23 cellular contexts compared by ENCODE assay signal in the genomic region with DNA sequence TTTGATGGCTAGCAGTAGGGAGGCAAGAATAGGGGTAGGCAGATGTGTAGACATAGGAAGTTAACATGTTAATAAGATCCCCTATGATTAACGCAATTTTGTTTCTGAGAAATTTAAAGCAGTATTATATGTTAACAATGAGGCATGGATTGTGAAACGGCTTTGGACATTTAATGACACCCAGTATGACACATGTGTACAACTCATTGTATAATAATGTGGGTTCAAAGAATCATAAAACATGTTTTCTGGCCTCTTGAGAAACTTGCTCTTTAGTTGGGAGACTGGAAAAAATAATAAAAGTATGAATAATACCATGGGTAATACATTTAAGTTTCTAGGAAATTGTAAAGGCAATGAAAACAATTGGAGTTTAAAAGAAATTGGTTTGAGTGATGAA.
DNase-seq lines count a peak whose midpoint lies in the region; ATAC-seq and TF ChIP-seq lines count a peak whose summit lies in the region.
"Had no signal": no experiment of that assay in that cellular context is flagged by ENCODE, and none has a peak within 500 bp of the region (broad histone marks: within the 10 kb centered on the region; RNA-seq: fewer than 3 reads in every experiment).

No MANE protein-coding gene starts in this region.

- H3K27me3 ChIP-seq in mammary epithelial cell (ENCODE audit: insufficient read depth, low read length): no peaks in the 10 kb centered on the region
- H3K27me3 ChIP-seq: SJSA1 had no signal

- H3K4me3 Mint-ChIP-seq in T-cell: no peak overlapping the region
- H3K4me3 Mint-ChIP-seq: CD4-positive, alpha-beta T cell had no signal

- CTCF ChIA-PET in mammary epithelial cell (lab: Charles Lee; ENCODE audit: low non-redundant PET) (no interaction called here), T-cell (lab: Charles Lee) (no interaction called here)

- in situ Hi-C loops in mammary epithelial cell (cut with MboI; ENCODE audit: low sequenced_read_pairs in 2 of 2): no loop called here

- dilution Hi-C loops in mammary epithelial cell (cut with HindIII; ENCODE audit: low sequenced_read_pairs): no loop called here

- 79% methylated on average over 2 of the region's 2 CpGs for WGBS in mammary epithelial cell (ENCODE audit: low coverage, missing lambda C conversion rate)

- DNase-seq in HPDE6-E6E7 (ENCODE audit: extremely low spot score) (peak; percentile 6), mammary epithelial cell (peak; percentile 28), fibroblast of peridontal ligament (ENCODE audit: extremely low read depth) (peak; percentile 32), stromal cell of bone marrow (ENCODE audit: low read depth) (peak; percentile 43), T-cell (no peak), NCI-H446 treated with DMSO at 0.1 percent for 48 hours (lab: John Stamatoyannopoulos, UW) (no peak)
- DNase-seq: CD4-positive, alpha-beta T cell; DMS 273 treated with DMSO at 0.1 percent for 48 hours; DND-41; GOT3; Karpas-422; MM.1S; NCI-H1048; NCI-H1436; NCI-H187 treated with DMSO at 0.1 percent for 48 hours; NCI-H510A; NCI-H82 had no signal

- no peak overlapping the region for H3K9ac ChIP-seq in mammary epithelial cell (ENCODE audit: insufficient read depth, low read length)

- H4K20me1 ChIP-seq in mammary epithelial cell (ENCODE audit: insufficient read depth, low read length): no peaks in the 10 kb centered on the region

- H3K27ac ChIP-seq in mammary epithelial cell (ENCODE audit: insufficient read depth, low read depth, low read length): no peak overlapping the region
- H3K27ac ChIP-seq: SJSA1 had no signal

- peaks cover 0 to 11% (median 3%) of the 10 kb centered on the region in 3 donors for H3K9me3 Mint-ChIP-seq in T-cell

- no peaks in the 10 kb centered on the region for H3K36me3 ChIP-seq in mammary epithelial cell (ENCODE audit: insufficient read depth, low read length)
- H3K36me3 ChIP-seq: SJSA1 had no signal

- no peak overlapping the region for H3K4me3 ChIP-seq in mammary epithelial cell (replicated peaks in 1 of 3; ENCODE audit: insufficient read depth in 1 of 3, low read depth in 2 of 3, low read length in 3 of 3)
- H3K4me3 ChIP-seq: GM12878, SJSA1 had no signal

- POLR2A ChIA-PET in T-cell (lab: Charles Lee): no interaction called here

- no peaks in the 10 kb centered on the region for H3K79me2 ChIP-seq in mammary epithelial cell (ENCODE audit: insufficient read depth, low read length)

- H3K27me3 Mint-ChIP-seq in T-cell: no peaks in the 10 kb centered on the region
- H3K27me3 Mint-ChIP-seq: CD4-positive, alpha-beta T cell had no signal

- H3K4me1 Mint-ChIP-seq in T-cell: no peaks in the 10 kb centered on the region

- ATAC-seq in T-cell (replicated peaks in 1 of 4) (no peak), HG03354 (IDR thresholded peaks at IDR 0.05; ENCODE audit: poor library complexity, severe bottlenecking, unreplicated experiment) (no peak)
- ATAC-seq: GM12878, HCT116, Panc1, Right ventricle myocardium inferior had no signal

- H3K4me2 ChIP-seq in mammary epithelial cell (ENCODE audit: insufficient read depth, low read depth, low read length): no peak overlapping the region

- no peak for TF ChIP-seq CTCF in mammary epithelial cell (conservative IDR thresholded peaks at IDR 0.05 in 1 of 2, IDR thresholded peaks at IDR 0.05 in 1 of 2; ENCODE audit: extremely low read depth in 1 of 2, insufficient read depth in 1 of 2, low read depth in 1 of 2, low read length in 2 of 2)

- intact Hi-C loops in mammary epithelial cell (cut with micrococcal nuclease): no loop called here

- H3K4me1 ChIP-seq in mammary epithelial cell (ENCODE audit: insufficient read depth, low read length): no peaks in the 10 kb centered on the region
- H3K4me1 ChIP-seq: SJSA1 had no signal

- no peaks in the 10 kb centered on the region for H3K9me3 ChIP-seq in mammary epithelial cell (replicated peaks; ENCODE audit: insufficient read depth, low read length)
- H3K9me3 ChIP-seq: SJSA1 had no signal

- H3K36me3 Mint-ChIP-seq in T-cell: no peaks in the 10 kb centered on the region

- H2AFZ ChIP-seq in mammary epithelial cell (ENCODE audit: low read depth, low read length): no peak overlapping the region

- no peak overlapping the region for H3K27ac Mint-ChIP-seq in T-cell
- H3K27ac Mint-ChIP-seq: CD4-positive, alpha-beta T cell had no signal

- BruUV-seq in mammary epithelial cell (replicated peaks; lab: Mats Ljungman, UMichigan): no TSS peak

Comparison
In these comparisons a context has a peak if more than half of its experiments do, and no peak if none do; other contexts are left out.
1. DNase-seq: peak in HPDE6-E6E7 (single experiment), mammary epithelial cell (single experiment), fibroblast of peridontal ligament (single experiment) and stromal cell of bone marrow (single experiment); none in T-cell (0 of 34) and NCI-H446 treated with DMSO at 0.1 percent for 48 hours (single experiment).